In the genomic region with DNA sequence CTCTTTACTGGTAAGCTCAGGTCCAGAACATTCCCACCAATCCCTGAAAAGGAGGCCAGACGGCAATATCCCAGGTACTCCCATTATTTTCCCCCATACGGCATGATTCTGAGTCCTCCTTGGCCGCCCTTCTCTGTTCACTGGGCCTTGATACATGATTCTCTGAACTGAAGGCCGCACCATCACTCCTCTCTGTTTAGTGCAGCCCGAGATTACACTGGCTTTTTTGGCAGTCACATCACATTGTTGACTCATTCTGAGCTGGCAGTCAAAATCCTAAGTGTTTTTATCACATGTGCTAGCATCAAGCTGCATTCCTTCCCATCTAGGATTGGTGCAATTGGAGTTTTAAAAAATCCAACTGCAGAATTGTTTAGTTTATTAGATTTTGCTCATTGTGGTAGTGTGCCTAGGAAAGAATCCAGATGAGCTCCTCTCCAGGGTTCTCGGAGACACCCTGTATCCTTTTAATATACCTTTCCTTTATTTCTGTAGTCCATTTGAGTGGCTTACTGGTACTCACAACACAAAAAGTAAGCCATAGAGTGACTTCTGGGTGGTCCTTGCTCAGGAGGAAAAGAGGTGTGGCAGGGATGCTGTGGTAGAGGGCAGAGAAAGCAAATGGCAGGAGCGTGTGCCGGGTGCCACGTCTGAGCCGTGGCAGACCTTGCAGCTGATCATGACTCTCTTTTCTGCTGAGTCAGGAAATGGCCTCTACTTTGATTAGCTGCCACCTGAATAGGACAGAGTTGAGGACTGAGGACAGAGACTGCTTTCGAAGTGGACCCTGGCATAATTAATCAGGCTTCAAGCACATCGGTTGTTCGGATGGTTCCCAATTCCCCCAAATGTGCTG, we compare ENCODE assay signal across 10 cellular contexts.
A peak's percentile ranks its signal among the peaks of the same experiment; 100 is the strongest.
DNase-seq lines count a peak whose midpoint lies in the region; ATAC-seq, FAIRE-seq and TF ChIP-seq lines count a peak whose summit lies in the region.
"Had no signal": no experiment of that assay in that cellular context is flagged by ENCODE, and none has a peak within 500 bp of the region (broad histone marks: within the 10 kb centered on the region; RNA-seq: fewer than 3 reads in every experiment).

No MANE protein-coding gene starts in this region.

- H2BK120ac ChIP-seq in H1 (replicated peaks; ENCODE audit: low read depth, low read length) = no peak overlapping the region

- no peak for TF ChIP-seq POLR2A in H1 (IDR thresholded peaks at IDR 0.05; ENCODE audit: control extremely low read depth in 1 of 2, low read depth in 2 of 2, low read length in 2 of 2)

- peak; percentile 97 for ATAC-seq in Right ventricle myocardium inferior
- ATAC-seq in stimulated activated naive B cell treated with anti-CD40 and anti-IgM and Interleukin-4, amounts not matched to agents 10 μg/mL and 1 μg/mL and 100 μg/mL, for 72 hours (replicated peaks) = no peak
- no peak for ATAC-seq in HG03378 (IDR thresholded peaks at IDR 0.05; ENCODE audit: unreplicated experiment)

- FAIRE-seq in H1 (lab: Jason Lieb, UNC) = no peak

- TF ChIP-seq EP300 in H1 (IDR thresholded peaks at IDR 0.05; ENCODE audit: borderline replicate concordance in 1 of 2, low read depth in 2 of 2, low read length in 2 of 2) = no peak

- H3K4me1 Mint-ChIP-seq in stimulated activated naive B cell treated with anti-CD40 and anti-IgM and Interleukin-4, amounts not matched to agents 10 μg/mL and 1 μg/mL and 100 μg/mL, for 72 hours = peaks cover 15 to 19% of the 10 kb centered on the region in 2 donors

- no peak overlapping the region for H4K8ac ChIP-seq in H1 (ENCODE audit: extremely low read depth, insufficient read depth, low read length)

- no peaks in the 10 kb centered on the region for H3K9me3 ChIP-seq in H1 (ENCODE audit: insufficient read depth in 2 of 2, low read depth in 1 of 2, low read length in 1 of 2)

- H3K36me3 Mint-ChIP-seq in stimulated activated naive B cell treated with anti-CD40 and anti-IgM and Interleukin-4, amounts not matched to agents 10 μg/mL and 1 μg/mL and 100 μg/mL, for 72 hours = no peaks in the 10 kb centered on the region
- H3K36me3 Mint-ChIP-seq: CD4-positive, CD25-positive, alpha-beta regulatory T cell had no signal

- H3K27me3 Mint-ChIP-seq in stimulated activated naive B cell treated with anti-CD40 and anti-IgM and Interleukin-4, amounts not matched to agents 10 μg/mL and 1 μg/mL and 100 μg/mL, for 72 hours = peaks cover 6 to 27% of the 10 kb centered on the region in 2 donors
- H3K27me3 Mint-ChIP-seq: CD4-positive, CD25-positive, alpha-beta regulatory T cell had no signal

- no peaks in the 10 kb centered on the region for H3K27me3 ChIP-seq in H1 (replicated peaks in 1 of 4; ENCODE audit: control insufficient read depth in 3 of 4, extremely low read depth in 1 of 4, insufficient read depth in 3 of 4, low read length in 3 of 4)

- no peak overlapping the region for H2BK15ac ChIP-seq in H1 (ENCODE audit: low read length)

- no peaks in the 10 kb centered on the region for H3K36me3 ChIP-seq in H1 (ENCODE audit: control insufficient read depth in 2 of 4, insufficient read depth in 4 of 4, low read length in 3 of 4)

- WGBS in H1 (ENCODE audit: extremely low coverage in 1 of 2, insufficient coverage in 1 of 2, insufficient read length in 1 of 2, insufficient replicate concordance in 2 of 2, low coverage in 1 of 2, low lambda C conversion rate in 2 of 2, missing lambda C conversion rate in 1 of 2), 2 experiments = 92% methylated on average over 13 of the region's 13 CpGs; no CpG with 5 or more reads in 1 of the 2 experiments

- no peak overlapping the region for H2AFZ ChIP-seq in H1 (ENCODE audit: low read length)

- no peak overlapping the region for H3K9ac ChIP-seq in H1 (replicated peaks in 1 of 4; ENCODE audit: extremely low read depth in 1 of 4, low read depth in 3 of 4, low read length in 3 of 4)

- H3K23ac ChIP-seq in H1 (ENCODE audit: insufficient read length) = no peak overlapping the region

- DNase-seq in Right ventricle myocardium inferior (ENCODE audit: missing footprints) (no peak), cardiac septum (ENCODE audit: low spot score) (no peak), H1 (ENCODE audit: low read depth in 1 of 2, low spot score in 2 of 2) (no peak), medulla oblongata (ENCODE audit: extremely low spot score) (peak; percentile 23), activated gamma-delta T cell treated with Interleukin-2 at 50 U/mL for 16 hours (no peak), NCI-H524 (lab: John Stamatoyannopoulos, UW) (no peak)
- no peak for DNase-seq in stimulated activated naive B cell treated with anti-CD40 and anti-IgM and Interleukin-4, amounts not matched to agents 10 μg/mL and 1 μg/mL and 100 μg/mL, for 72 hours
- DNase-seq: CD4-positive, CD25-positive, alpha-beta regulatory T cell; mesendoderm had no signal

- H2BK12ac ChIP-seq in H1 (ENCODE audit: low read depth, low read length) = no peak overlapping the region

- no peaks in the 10 kb centered on the region for H3K9me3 Mint-ChIP-seq in stimulated activated naive B cell treated with anti-CD40 and anti-IgM and Interleukin-4, amounts not matched to agents 10 μg/mL and 1 μg/mL and 100 μg/mL, for 72 hours
- H3K9me3 Mint-ChIP-seq: CD4-positive, CD25-positive, alpha-beta regulatory T cell had no signal

- H2BK20ac ChIP-seq in H1 (ENCODE audit: low read length) = no peak overlapping the region

- no peak overlapping the region for H2BK5ac ChIP-seq in H1 (ENCODE audit: low read depth, low read length)

- no peak for TF ChIP-seq CTCF in H1 (IDR thresholded peaks at IDR 0.05; ENCODE audit: control extremely low read depth in 1 of 3, insufficient read depth in 1 of 3, low read depth in 1 of 3, low read length in 3 of 3)

- H4K20me1 ChIP-seq in H1 (replicated peaks in 1 of 2; ENCODE audit: control insufficient read depth in 1 of 2, insufficient read depth in 2 of 2, low read length in 2 of 2) = no peaks in the 10 kb centered on the region

- no peak overlapping the region for H3K4me3 Mint-ChIP-seq in stimulated activated naive B cell treated with anti-CD40 and anti-IgM and Interleukin-4, amounts not matched to agents 10 μg/mL and 1 μg/mL and 100 μg/mL, for 72 hours
- H3K4me3 Mint-ChIP-seq: CD4-positive, CD25-positive, alpha-beta regulatory T cell had no signal

- CTCF ChIA-PET in H1 (lab: Charles Lee; ENCODE audit: partially characterized antibody) = interaction anchor here (0.6 to 9.1 kb wide), 11 partner anchors 8 to 536 kb away, joined by 3 to 74 read pairs (median 3); no protein-coding TSS in a partner anchor

- H3K27ac ChIP-seq in H1 (ENCODE audit: low read depth, low read length) = no peak overlapping the region

- H3K4me1 ChIP-seq in H1 (replicated peaks in 1 of 4; ENCODE audit: control insufficient read depth in 3 of 4, insufficient read depth in 4 of 4, low read length in 3 of 4) = no peaks in the 10 kb centered on the region

- no peak overlapping the region for H4K91ac ChIP-seq in H1 (replicated peaks; ENCODE audit: insufficient read length, low read length)

- POLR2A ChIA-PET in H1 (lab: Charles Lee; ENCODE audit: partially characterized antibody) = no interaction called here

- H3K79me2 ChIP-seq in H1 (ENCODE audit: control insufficient read depth in 1 of 2, insufficient read depth in 2 of 2, low read length in 2 of 2) = no peaks in the 10 kb centered on the region

- no peak overlapping the region for H3K4me3 ChIP-seq in H1 (ENCODE audit: extremely low read depth in 1 of 4, insufficient read depth in 2 of 4, low read depth in 3 of 4, low read length in 4 of 4)

- H3K14ac ChIP-seq in H1 (ENCODE audit: insufficient read length) = no peak overlapping the region

- H3K27ac Mint-ChIP-seq in stimulated activated naive B cell treated with anti-CD40 and anti-IgM and Interleukin-4, amounts not matched to agents 10 μg/mL and 1 μg/mL and 100 μg/mL, for 72 hours = no peak overlapping the region
- H3K27ac Mint-ChIP-seq: CD4-positive, CD25-positive, alpha-beta regulatory T cell had no signal

- no peak overlapping the region for H3K56ac ChIP-seq in H1 (replicated peaks; ENCODE audit: insufficient read length, low read depth, low read length)

- H2AK5ac ChIP-seq in H1 (ENCODE audit: low read depth, low read length) = no peak overlapping the region

- no peak overlapping the region for H3K4me2 ChIP-seq in H1 (ENCODE audit: insufficient read depth in 1 of 2, low read depth in 2 of 2, low read length in 2 of 2)

- no peaks in the 10 kb centered on the region for H3K79me1 ChIP-seq in H1 (ENCODE audit: low read depth, low read length)

- no peak overlapping the region for H4K5ac ChIP-seq in H1 (ENCODE audit: insufficient read length, low read depth, low read length)

- TF ChIP-seq RAD21 in H1 (IDR thresholded peaks at IDR 0.05 in 1 of 2, conservative IDR thresholded peaks at IDR 0.05 in 1 of 2; ENCODE audit: low read depth in 2 of 2, low read length in 2 of 2) = no peak

- H3K23me2 ChIP-seq in H1 (ENCODE audit: low read depth, low read length) = no peaks in the 10 kb centered on the region

- H3K18ac ChIP-seq in H1 (ENCODE audit: extremely low read depth, low read length) = no peak overlapping the region

- no peak overlapping the region for H3K4ac ChIP-seq in H1 (replicated peaks; ENCODE audit: insufficient read length, low read depth, low read length)

- intact Hi-C loops in Right ventricle myocardium inferior (cut with DNase I) (loop anchor here (2.0 kb wide), 1 partner anchor 59 kb away; no protein-coding TSS in a partner anchor), cardiac septum (cut with DNase I) (loop anchor here (1.0 to 5.0 kb wide), 3 partner anchors 59 to 321 kb away; no protein-coding TSS in a partner anchor)

TF ChIP-seq in H1, 55 proteins besides CTCF, POLR2A, EP300 and RAD21:
- TF ChIP-seq MAFK (IDR thresholded peaks at IDR 0.05; ENCODE audit: low read depth, low read length) = 0 out of 2 replicates have a peak, but pooled peaks have one; percentile 28
- no peak for TF ChIP-seq KDM5A (IDR thresholded peaks at IDR 0.05; ENCODE audit: low read length)
